ENCODE assay signal across 8 cellular contexts in genomic region chr9:116123171-116123570, GRCh38.
"Had no signal": no experiment of that assay in that cellular context is flagged by ENCODE, and none has a peak within 500 bp of the region (broad histone marks: within the 10 kb centered on the region; RNA-seq: fewer than 3 reads in every experiment).

No MANE protein-coding gene starts in this region.

- ATAC-seq: GM12878 had no signal

- H3K4me3 ChIP-seq: GM12878 had no signal

- DNase-seq: GDM1, GF-D8 had no signal

- FAIRE-seq: G401.6, GM12878, GM12891, GM12892, GM18507, GM19239 had no signal
